In genomic region chr16:88782454-88783390, GRCh38 we compare ENCODE assay signal across 1 cellular context.
TF ChIP-seq lines count a peak whose summit lies in the region.

No MANE protein-coding gene starts in this region.

TF ChIP-seq in HepG2, 621 proteins besides CTCF, POLR2A, EP300 and RAD21 (continued from another document):
- TF ChIP-seq, protein P1, sequence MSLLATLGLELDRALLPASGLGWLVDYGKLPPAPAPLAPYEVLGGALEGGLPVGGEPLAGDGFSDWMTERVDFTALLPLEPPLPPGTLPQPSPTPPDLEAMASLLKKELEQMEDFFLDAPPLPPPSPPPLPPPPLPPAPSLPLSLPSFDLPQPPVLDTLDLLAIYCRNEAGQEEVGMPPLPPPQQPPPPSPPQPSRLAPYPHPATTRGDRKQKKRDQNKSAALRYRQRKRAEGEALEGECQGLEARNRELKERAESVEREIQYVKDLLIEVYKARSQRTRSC (CRISPR knock-in tag; IDR thresholded peaks at IDR 0.05; ENCODE audit: low read depth): no peak
- TF ChIP-seq REXO4 (CRISPR knock-in tag; IDR thresholded peaks at IDR 0.05; ENCODE audit: borderline replicate concordance) (no peak), SRF (IDR thresholded peaks at IDR 0.05; ENCODE audit: low read depth, low read length) (no peak), ZNF616 (CRISPR knock-in tag; IDR thresholded peaks at IDR 0.05; ENCODE audit: low read depth) (no peak), HINFP (CRISPR knock-in tag; IDR thresholded peaks at IDR 0.05; ENCODE audit: low read depth) (no peak), TSC22D2 (CRISPR knock-in tag; IDR thresholded peaks at IDR 0.05; ENCODE audit: borderline replicate concordance) (no peak), THYN1 (CRISPR knock-in tag; IDR thresholded peaks at IDR 0.05; ENCODE audit: borderline replicate concordance, low read depth) (no peak), TCF7 (IDR thresholded peaks at IDR 0.05; ENCODE audit: low read depth) (no peak), ZBTB21 (CRISPR knock-in tag; IDR thresholded peaks at IDR 0.05) (no peak), ZSCAN20 (CRISPR knock-in tag; IDR thresholded peaks at IDR 0.05; ENCODE audit: borderline replicate concordance) (no peak), KDM2A (CRISPR knock-in tag; IDR thresholded peaks at IDR 0.05; ENCODE audit: borderline replicate concordance, low read depth) (no peak), ZNF788 (CRISPR knock-in tag; IDR thresholded peaks at IDR 0.05; ENCODE audit: borderline replicate concordance) (no peak), ZNF564 (CRISPR knock-in tag; IDR thresholded peaks at IDR 0.05) (no peak)
- TF ChIP-seq, protein P2, sequence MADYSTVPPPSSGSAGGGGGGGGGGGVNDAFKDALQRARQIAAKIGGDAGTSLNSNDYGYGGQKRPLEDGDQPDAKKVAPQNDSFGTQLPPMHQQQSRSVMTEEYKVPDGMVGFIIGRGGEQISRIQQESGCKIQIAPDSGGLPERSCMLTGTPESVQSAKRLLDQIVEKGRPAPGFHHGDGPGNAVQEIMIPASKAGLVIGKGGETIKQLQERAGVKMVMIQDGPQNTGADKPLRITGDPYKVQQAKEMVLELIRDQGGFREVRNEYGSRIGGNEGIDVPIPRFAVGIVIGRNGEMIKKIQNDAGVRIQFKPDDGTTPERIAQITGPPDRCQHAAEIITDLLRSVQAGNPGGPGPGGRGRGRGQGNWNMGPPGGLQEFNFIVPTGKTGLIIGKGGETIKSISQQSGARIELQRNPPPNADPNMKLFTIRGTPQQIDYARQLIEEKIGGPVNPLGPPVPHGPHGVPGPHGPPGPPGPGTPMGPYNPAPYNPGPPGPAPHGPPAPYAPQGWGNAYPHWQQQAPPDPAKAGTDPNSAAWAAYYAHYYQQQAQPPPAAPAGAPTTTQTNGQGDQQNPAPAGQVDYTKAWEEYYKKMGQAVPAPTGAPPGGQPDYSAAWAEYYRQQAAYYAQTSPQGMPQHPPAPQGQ (CRISPR knock-in tag; IDR thresholded peaks at IDR 0.05; ENCODE audit: borderline replicate concordance): no peak
